ENCODE assay signal across 24 cellular contexts in the genomic region with DNA sequence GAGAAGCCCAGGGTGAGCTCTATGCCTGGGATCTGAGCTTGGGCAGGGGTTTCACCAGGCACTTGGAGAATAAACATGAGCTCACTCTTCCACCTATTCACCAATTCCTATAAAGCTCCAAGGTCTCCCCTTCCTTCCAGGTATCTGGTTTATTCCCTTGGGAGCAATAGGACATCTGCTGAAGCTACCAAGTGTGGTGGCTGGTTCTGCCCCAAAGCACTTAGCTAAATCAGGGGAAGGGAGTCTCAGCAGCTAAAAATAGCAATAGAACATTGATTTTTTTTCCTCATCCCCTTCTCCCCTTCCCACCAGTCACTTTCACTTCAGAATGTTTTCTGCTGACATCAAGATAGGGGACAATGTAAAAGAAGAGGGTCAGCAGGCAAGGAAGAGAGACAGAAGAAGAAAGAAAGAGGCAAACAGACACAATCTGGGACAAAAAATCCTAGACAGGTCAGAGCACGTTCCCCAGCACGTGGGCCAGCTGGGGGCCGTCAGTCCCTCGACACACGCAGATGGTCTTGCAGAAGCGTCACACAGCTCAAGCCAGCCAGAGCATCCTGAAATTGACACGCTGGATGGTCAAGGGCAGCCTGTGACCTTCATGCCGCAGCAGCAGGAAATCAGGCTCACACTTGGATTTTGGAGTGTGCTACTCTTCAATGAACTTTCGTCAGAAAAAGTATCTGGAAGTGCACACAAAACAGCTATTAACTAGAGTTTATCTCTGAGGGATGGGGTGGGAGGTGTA.
A peak's percentile ranks its signal among the peaks of the same experiment; 100 is the strongest.
DNase-seq lines count a peak whose midpoint lies in the region; ATAC-seq and TF ChIP-seq lines count a peak whose summit lies in the region.
"Had no signal": no experiment of that assay in that cellular context is flagged by ENCODE, and none has a peak within 500 bp of the region (broad histone marks: within the 10 kb centered on the region; RNA-seq: fewer than 3 reads in every experiment).

No MANE protein-coding gene starts in this region.

- no peak overlapping the region for H3K4me3 ChIP-seq in fibroblast of lung (replicated peaks in 1 of 4; ENCODE audit: control extremely low read depth in 1 of 4, insufficient read depth in 1 of 4, low read depth in 3 of 4, low read length in 4 of 4)
- H3K4me3 ChIP-seq: A549, HAP-1, lung had no signal

- H3K27ac Mint-ChIP-seq in stimulated activated memory B cell treated with anti-CD40 and anti-IgM and Interleukin-4, amounts not matched to agents 10 μg/mL and 1 μg/mL and 100 μg/mL, for 72 hours = peak overlapping the region; percentile 25
- H3K27ac Mint-ChIP-seq: T-helper 2 cell treated with Interferon-gamma antibody and Interleukin-4, amounts not matched to agents 5 μg/mL and 100 μg/mL, for 36 hours had no signal

- no peak for TF ChIP-seq CTCF in fibroblast of lung (conservative IDR thresholded peaks at IDR 0.05 in 1 of 2, IDR thresholded peaks at IDR 0.05 in 1 of 2; ENCODE audit: low read depth in 1 of 2, low read length in 2 of 2)

- DNase-seq in NCI-H82 (lab: John Stamatoyannopoulos, UW) (peak; percentile 45), NCI-H82 treated with DMSO at 0.1 percent for 48 hours (lab: John Stamatoyannopoulos, UW; ENCODE audit: unreplicated experiment) (no peak), NCI-H524 (lab: John Stamatoyannopoulos, UW) (peak; percentile 40 to 74), fibroblast of lung (ENCODE audit: low read depth in 2 of 2) (no peak), DMS79 treated with DMSO at 0.1 percent for 48 hours (lab: John Stamatoyannopoulos, UW) (no peak)
- DNase-seq in stimulated activated naive CD4-positive, alpha-beta T cell (lab: John Stamatoyannopoulos, UW) = no peak
- DNase-seq: activated CD4-positive, CD25-positive, alpha-beta regulatory T cell treated with anti-CD3 and anti-CD28 coated beads, Interleukin-2, amount 50 U/mL, for 72 hours; activated effector memory CD4-positive, alpha-beta T cell treated with Interleukin-2 at 50 U/mL for 16 hours; DMS53; foreskin keratinocyte; hypothalamus; islet precursor cell; NCI-H510A treated with DMSO at 0.1 percent for 48 hours; SK-N-SH; small intestine; stimulated activated CD4-positive, alpha-beta T cell treated with anti-CD3 and anti-CD28 coated beads, Interleukin-2, amount 100 ng/mL, for 48 hours had no signal

- no peak overlapping the region for H3K27ac ChIP-seq in fibroblast of lung (ENCODE audit: insufficient read depth, low read length)
- H3K27ac ChIP-seq: A549, C4-2B, epithelial cell of prostate, foreskin keratinocyte had no signal

- H3K4me1 Mint-ChIP-seq in stimulated activated memory B cell treated with anti-CD40 and anti-IgM and Interleukin-4, amounts not matched to agents 10 μg/mL and 1 μg/mL and 100 μg/mL, for 72 hours = peaks cover 8% of the 10 kb centered on the region

- H3K27me3 ChIP-seq in fibroblast of lung (ENCODE audit: control insufficient read depth, insufficient read depth, low read length) = no peaks in the 10 kb centered on the region
- H3K27me3 ChIP-seq: foreskin keratinocyte had no signal

- no peaks in the 10 kb centered on the region for H3K36me3 Mint-ChIP-seq in stimulated activated memory B cell treated with anti-CD40 and anti-IgM and Interleukin-4, amounts not matched to agents 10 μg/mL and 1 μg/mL and 100 μg/mL, for 72 hours

- H3K9me3 ChIP-seq in fibroblast of lung (ENCODE audit: control insufficient read depth, insufficient read depth, low read depth, low read length) = no peaks in the 10 kb centered on the region
- H3K9me3 ChIP-seq: A549, HAP-1, SK-N-SH had no signal

- no peaks in the 10 kb centered on the region for H3K27me3 Mint-ChIP-seq in stimulated activated memory B cell treated with anti-CD40 and anti-IgM and Interleukin-4, amounts not matched to agents 10 μg/mL and 1 μg/mL and 100 μg/mL, for 72 hours

- no peaks in the 10 kb centered on the region for H3K36me3 ChIP-seq in fibroblast of lung (ENCODE audit: control insufficient read depth, insufficient read depth, low read length)
- H3K36me3 ChIP-seq: HAP-1 had no signal

- ATAC-seq in stimulated activated memory B cell treated with anti-CD40 and anti-IgM and Interleukin-4, amounts not matched to agents 10 μg/mL and 1 μg/mL and 100 μg/mL, for 72 hours = no peak
- no peak for ATAC-seq in GM19328 (IDR thresholded peaks at IDR 0.05; ENCODE audit: unreplicated experiment)
- ATAC-seq: A549, foreskin keratinocyte had no signal

- no peaks in the 10 kb centered on the region for H3K79me2 ChIP-seq in fibroblast of lung (ENCODE audit: control insufficient read depth, insufficient read depth, low read length)

- peak overlapping the region; percentile 59 for H2AFZ ChIP-seq in fibroblast of lung (ENCODE audit: low read length)

- H3K4me2 ChIP-seq in fibroblast of lung (ENCODE audit: extremely low read depth, insufficient read depth, low read length) = peak overlapping the region; percentile 2
- H3K4me2 ChIP-seq: A549, SK-N-SH had no signal

- no peaks in the 10 kb centered on the region for H3K9me3 Mint-ChIP-seq in stimulated activated memory B cell treated with anti-CD40 and anti-IgM and Interleukin-4, amounts not matched to agents 10 μg/mL and 1 μg/mL and 100 μg/mL, for 72 hours
- H3K9me3 Mint-ChIP-seq: T-helper 2 cell treated with Interferon-gamma antibody and Interleukin-4, amounts not matched to agents 5 μg/mL and 100 μg/mL, for 36 hours had no signal

- no peaks in the 10 kb centered on the region for H3K4me1 ChIP-seq in fibroblast of lung (ENCODE audit: control insufficient read depth, extremely low read depth, insufficient read depth, low read length)
- H3K4me1 ChIP-seq: A549, foreskin keratinocyte had no signal

- no peak overlapping the region for H3K4me3 Mint-ChIP-seq in stimulated activated memory B cell treated with anti-CD40 and anti-IgM and Interleukin-4, amounts not matched to agents 10 μg/mL and 1 μg/mL and 100 μg/mL, for 72 hours
- H3K4me3 Mint-ChIP-seq: T-helper 2 cell treated with Interferon-gamma antibody and Interleukin-4, amounts not matched to agents 5 μg/mL and 100 μg/mL, for 36 hours had no signal

- no peaks in the 10 kb centered on the region for H4K20me1 ChIP-seq in fibroblast of lung (ENCODE audit: control insufficient read depth, extremely low read depth, insufficient read depth, low read length)

- no peak overlapping the region for H3K9ac ChIP-seq in fibroblast of lung (ENCODE audit: insufficient read depth, low read length)
- H3K9ac ChIP-seq: SK-N-SH had no signal

Comparison
In these comparisons a context has a peak if more than half of its experiments do, and no peak if none do; other contexts are left out.
1. DNase-seq: peak in NCI-H82 (single experiment) and NCI-H524 (2 of 2); none in NCI-H82 treated with DMSO at 0.1 percent for 48 hours (single experiment), fibroblast of lung (0 of 2), stimulated activated naive CD4-positive, alpha-beta T cell (0 of 6) and DMS79 treated with DMSO at 0.1 percent for 48 hours (single experiment).